ENCODE assay signal across 29 cellular contexts in genomic region chr11:68646832-68647231, GRCh38. TPM values are rescaled to one million over a fixed set of nuclear protein-coding genes. Genes with fewer than 3 reads are reported as not detected.
"Had no signal": no experiment of that assay in that cellular context is flagged by ENCODE, and none has a peak within 500 bp of the region (broad histone marks: within the 10 kb centered on the region; RNA-seq: fewer than 3 reads in every experiment).

No MANE protein-coding gene starts in this region.

- H3K27ac ChIP-seq: stomach, suprapubic skin, testis, thoracic aorta, thyroid gland, tibial artery, tibial nerve, transverse colon, upper lobe of left lung, upper lobe of right lung, uterus, vagina had no signal

- ATAC-seq: stimulated activated effector memory CD8-positive, alpha-beta T cell treated with anti-CD3 and anti-CD28 coated beads, Interleukin-12 subunit alpha, Interleukin-12 subunit beta, amount 100 ng/mL, for 72 hours; stimulated activated memory B cell treated with anti-CD40 and anti-IgM and Interleukin-4, amounts not matched to agents 10 μg/mL and 1 μg/mL and 100 μg/mL, for 72 hours; stimulated activated naive B cell treated with anti-CD40 and anti-IgM and Interleukin-4, amounts not matched to agents 10 μg/mL and 1 μg/mL and 100 μg/mL, for 72 hours; stimulated activated naive CD8-positive, alpha-beta T cell treated with anti-CD3 and anti-CD28 coated beads, Interleukin-15, amount 100 ng/mL, for 72 hours; stimulated activated naive CD8-positive, alpha-beta T cell treated with anti-CD3 and anti-CD28 coated beads, Interleukin-15, Interleukin-2, amounts not matched to agents 100 U/mL and 50 U/mL, for 24 hours; upper lobe of right lung had no signal

- H3K27ac Mint-ChIP-seq: stimulated activated effector memory CD8-positive, alpha-beta T cell treated with anti-CD3 and anti-CD28 coated beads, Interleukin-12 subunit alpha, Interleukin-12 subunit beta, amount 100 ng/mL, for 72 hours; stimulated activated memory B cell treated with anti-CD40 and anti-IgM and Interleukin-4, amounts not matched to agents 10 μg/mL and 1 μg/mL and 100 μg/mL, for 72 hours; stimulated activated naive B cell treated with anti-CD40 and anti-IgM and Interleukin-4, amounts not matched to agents 10 μg/mL and 1 μg/mL and 100 μg/mL, for 72 hours; stimulated activated naive CD8-positive, alpha-beta T cell treated with anti-CD3 and anti-CD28 coated beads, Interleukin-15, amount 100 ng/mL, for 72 hours; stimulated activated naive CD8-positive, alpha-beta T cell treated with anti-CD3 and anti-CD28 coated beads, Interleukin-15, Interleukin-2, amounts not matched to agents 100 ng/mL and 50 ng/mL, for 24 hours; type B pancreatic cell had no signal

- H3K27me3 ChIP-seq: testis, thyroid gland, upper lobe of left lung, uterus, vagina had no signal

- H3K4me3 Mint-ChIP-seq: stimulated activated effector memory CD8-positive, alpha-beta T cell treated with anti-CD3 and anti-CD28 coated beads, Interleukin-12 subunit alpha, Interleukin-12 subunit beta, amount 100 ng/mL, for 72 hours; stimulated activated memory B cell treated with anti-CD40 and anti-IgM and Interleukin-4, amounts not matched to agents 10 μg/mL and 1 μg/mL and 100 μg/mL, for 72 hours; stimulated activated naive B cell treated with anti-CD40 and anti-IgM and Interleukin-4, amounts not matched to agents 10 μg/mL and 1 μg/mL and 100 μg/mL, for 72 hours; stimulated activated naive CD8-positive, alpha-beta T cell treated with anti-CD3 and anti-CD28 coated beads, Interleukin-15, amount 100 ng/mL, for 72 hours; stimulated activated naive CD8-positive, alpha-beta T cell treated with anti-CD3 and anti-CD28 coated beads, Interleukin-15, Interleukin-2, amounts not matched to agents 100 ng/mL and 50 ng/mL, for 24 hours; type B pancreatic cell had no signal

- H3K4me1 ChIP-seq: stomach, testis, thyroid gland, tibial artery, transverse colon, upper lobe of left lung, upper lobe of right lung, uterus, vagina had no signal

- H3K36me3 ChIP-seq: stomach, suprapubic skin, thoracic aorta, thyroid gland, tibial artery, tibial nerve, transverse colon, upper lobe of left lung, upper lobe of right lung, uterus, vagina had no signal

- H3K9me3 ChIP-seq: testis, thyroid gland, vagina had no signal

- H3K4me3 ChIP-seq: stomach, suprapubic skin, testis, thoracic aorta, thyroid gland, tibial artery, tibial nerve, transverse colon, upper lobe of left lung, upper lobe of right lung, uterus, vagina had no signal

- FAIRE-seq: urothelium cell line had no signal

- H3K36me3 Mint-ChIP-seq: stimulated activated effector memory CD8-positive, alpha-beta T cell treated with anti-CD3 and anti-CD28 coated beads, Interleukin-12 subunit alpha, Interleukin-12 subunit beta, amount 100 ng/mL, for 72 hours; stimulated activated memory B cell treated with anti-CD40 and anti-IgM and Interleukin-4, amounts not matched to agents 10 μg/mL and 1 μg/mL and 100 μg/mL, for 72 hours; type B pancreatic cell had no signal

- H3K4me1 Mint-ChIP-seq: stimulated activated effector memory CD8-positive, alpha-beta T cell treated with anti-CD3 and anti-CD28 coated beads, Interleukin-12 subunit alpha, Interleukin-12 subunit beta, amount 100 ng/mL, for 72 hours; stimulated activated naive CD8-positive, alpha-beta T cell treated with anti-CD3 and anti-CD28 coated beads, Interleukin-15, amount 100 ng/mL, for 72 hours had no signal

- DNase-seq: stimulated activated CD4-positive, alpha-beta T cell treated with anti-CD3 and anti-CD28 coated beads, Interleukin-2, amount 100 ng/mL, for 48 hours; stimulated activated CD4-positive, alpha-beta T cell treated with anti-CD3 and anti-CD28 coated beads, Interleukin-4, amount 100 ng/mL, for 1 hour; stimulated activated CD4-positive, alpha-beta T cell treated with anti-CD3 and anti-CD28 coated beads, Interleukin-4, amount 100 ng/mL, for 24 hours; stimulated activated CD4-positive, alpha-beta T cell treated with anti-CD3 and anti-CD28 coated beads, Interleukin-4, amount 100 ng/mL, for 4 hours; stimulated activated CD8-positive, alpha-beta memory T cell treated with anti-CD3 and anti-CD28 coated beads, Interleukin-4, amount 100 ng/mL, for 48 hours; stimulated activated naive B cell treated with anti-CD40 and anti-IgM and Interleukin-4, amounts not matched to agents 10 μg/mL and 1 μg/mL and 100 μg/mL, for 72 hours; stimulated activated naive CD4-positive, alpha-beta T cell; stimulated activated naive CD4-positive, alpha-beta T cell treated with Interleukin-2 at 50 U/mL for 16 hours; stimulated activated naive CD8-positive, alpha-beta T cell treated with anti-CD3 and anti-CD28 coated beads, Interleukin-15, amount 100 ng/mL, for 72 hours; stimulated activated naive CD8-positive, alpha-beta T cell treated with anti-CD3 and anti-CD28 coated beads, Interleukin-15, Interleukin-2, amounts not matched to agents 100 U/mL and 50 U/mL, for 24 hours; stomach; substantia nigra; testis; thyroid gland; tibial artery; transverse colon; trophoblast cell; upper lobe of left lung; upper lobe of right lung; uterus had no signal

RNA-seq across cellular contexts. Expression of gene GAL, which starts 37.5 kb away (rescaled TPM):
- total RNA-seq: thoracic aorta, upper lobe of right lung had no signal
